In genomic region chr5:127839496-127840197, GRCh38 we compare ENCODE assay signal across 11 cellular contexts.
DNase-seq lines count a peak whose midpoint lies in the region; ATAC-seq, FAIRE-seq and TF ChIP-seq lines count a peak whose summit lies in the region.
"Had no signal": no experiment of that assay in that cellular context is flagged by ENCODE, and none has a peak within 500 bp of the region (broad histone marks: within the 10 kb centered on the region; RNA-seq: fewer than 3 reads in every experiment).

No MANE protein-coding gene starts in this region.

- DNase-seq in GM12891 (ENCODE audit: insufficient read length, low spot score) (no peak), SK-MEL-5 (ENCODE audit: low read depth, low spot score) (peak; percentile 51), substantia nigra (lab: John Stamatoyannopoulos, UW) (no peak), ecto neural progenitor cell (ENCODE audit: low spot score) (no peak), frontal cortex (ENCODE audit: low spot score in 2 of 2) (no peak), islet precursor cell (no peak)
- DNase-seq: midbrain had no signal

- in situ Hi-C loops in SK-MEL-5 (cut with HindIII; ENCODE audit: low pct_unique_long_range_greater_than_20kb, low sequenced_read_pairs) = no loop called here

- peak; percentile 41 for ATAC-seq in GM19463 (IDR thresholded peaks at IDR 0.05; ENCODE audit: unreplicated experiment)
- peak; percentile 21 for ATAC-seq in HG03095 (IDR thresholded peaks at IDR 0.05; ENCODE audit: unreplicated experiment)

- H3K27ac ChIP-seq in substantia nigra (ENCODE audit: low read depth, low read length, poor library complexity, severe bottlenecking) = no peak overlapping the region
- H3K27ac ChIP-seq: C4-2B, right atrium auricular region had no signal

- FAIRE-seq in GM12891 (lab: Jason Lieb, UNC) (no peak), frontal cortex (lab: Jason Lieb, UNC) (no peak)

- TF ChIP-seq POLR2A in GM12891 (IDR thresholded peaks at IDR 0.05; ENCODE audit: low read depth, low read length) = no peak

TF ChIP-seq in GM12891, 5 proteins besides CTCF, POLR2A, EP300 and RAD21:
- peak; percentile 50 for TF ChIP-seq SPI1 (IDR thresholded peaks at IDR 0.05; ENCODE audit: low read depth, low read length)
- no peak for TF ChIP-seq POU2F2 (IDR thresholded peaks at IDR 0.05; ENCODE audit: low read depth, low read length)
